ENCODE assay signal across 8 cellular contexts in the genomic region with DNA sequence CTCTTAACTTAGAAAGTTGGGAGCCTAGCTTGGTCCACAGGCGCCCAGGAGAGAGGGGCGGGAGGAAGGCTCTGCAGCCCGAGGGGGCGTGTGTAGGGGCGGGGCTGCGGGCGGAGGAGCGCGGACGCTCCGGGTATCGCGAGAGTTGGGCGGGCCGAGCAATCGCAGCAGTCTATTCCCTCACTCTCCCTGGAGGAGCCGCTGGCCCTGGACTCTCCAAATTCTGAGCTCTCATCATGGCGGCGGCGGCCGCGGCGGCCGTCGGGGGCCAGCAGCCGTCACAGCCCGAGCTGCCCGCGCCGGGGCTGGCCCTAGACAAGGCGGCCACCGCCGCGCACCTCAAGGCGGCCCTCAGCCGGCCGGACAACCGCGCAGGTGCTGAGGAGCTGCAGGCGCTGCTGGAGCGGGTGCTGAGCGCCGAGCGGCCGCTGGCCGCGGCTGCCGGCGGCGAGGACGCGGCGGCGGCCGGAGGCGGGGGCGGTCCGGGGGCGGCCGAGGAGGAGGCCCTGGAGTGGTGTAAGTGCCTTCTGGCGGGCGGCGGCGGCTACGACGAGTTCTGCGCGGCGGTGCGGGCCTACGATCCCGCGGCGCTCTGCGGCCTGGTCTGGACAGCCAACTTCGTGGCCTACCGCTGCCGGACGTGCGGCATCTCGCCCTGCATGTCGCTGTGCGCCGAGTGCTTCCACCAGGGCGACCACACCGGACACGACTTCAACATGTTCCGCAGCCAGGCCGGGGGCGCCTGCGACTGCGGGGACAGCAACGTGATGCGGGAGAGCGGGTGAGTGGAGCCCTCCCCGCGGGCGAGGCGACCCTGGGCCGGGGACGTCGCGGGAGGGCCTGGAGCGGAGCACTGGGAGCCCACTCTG. TPM values are rescaled to one million over a fixed set of nuclear protein-coding genes. Genes with fewer than 3 reads are reported as not detected.
DNase-seq lines count a peak whose midpoint lies in the region; ATAC-seq and TF ChIP-seq lines count a peak whose summit lies in the region.

A gene with protein sequence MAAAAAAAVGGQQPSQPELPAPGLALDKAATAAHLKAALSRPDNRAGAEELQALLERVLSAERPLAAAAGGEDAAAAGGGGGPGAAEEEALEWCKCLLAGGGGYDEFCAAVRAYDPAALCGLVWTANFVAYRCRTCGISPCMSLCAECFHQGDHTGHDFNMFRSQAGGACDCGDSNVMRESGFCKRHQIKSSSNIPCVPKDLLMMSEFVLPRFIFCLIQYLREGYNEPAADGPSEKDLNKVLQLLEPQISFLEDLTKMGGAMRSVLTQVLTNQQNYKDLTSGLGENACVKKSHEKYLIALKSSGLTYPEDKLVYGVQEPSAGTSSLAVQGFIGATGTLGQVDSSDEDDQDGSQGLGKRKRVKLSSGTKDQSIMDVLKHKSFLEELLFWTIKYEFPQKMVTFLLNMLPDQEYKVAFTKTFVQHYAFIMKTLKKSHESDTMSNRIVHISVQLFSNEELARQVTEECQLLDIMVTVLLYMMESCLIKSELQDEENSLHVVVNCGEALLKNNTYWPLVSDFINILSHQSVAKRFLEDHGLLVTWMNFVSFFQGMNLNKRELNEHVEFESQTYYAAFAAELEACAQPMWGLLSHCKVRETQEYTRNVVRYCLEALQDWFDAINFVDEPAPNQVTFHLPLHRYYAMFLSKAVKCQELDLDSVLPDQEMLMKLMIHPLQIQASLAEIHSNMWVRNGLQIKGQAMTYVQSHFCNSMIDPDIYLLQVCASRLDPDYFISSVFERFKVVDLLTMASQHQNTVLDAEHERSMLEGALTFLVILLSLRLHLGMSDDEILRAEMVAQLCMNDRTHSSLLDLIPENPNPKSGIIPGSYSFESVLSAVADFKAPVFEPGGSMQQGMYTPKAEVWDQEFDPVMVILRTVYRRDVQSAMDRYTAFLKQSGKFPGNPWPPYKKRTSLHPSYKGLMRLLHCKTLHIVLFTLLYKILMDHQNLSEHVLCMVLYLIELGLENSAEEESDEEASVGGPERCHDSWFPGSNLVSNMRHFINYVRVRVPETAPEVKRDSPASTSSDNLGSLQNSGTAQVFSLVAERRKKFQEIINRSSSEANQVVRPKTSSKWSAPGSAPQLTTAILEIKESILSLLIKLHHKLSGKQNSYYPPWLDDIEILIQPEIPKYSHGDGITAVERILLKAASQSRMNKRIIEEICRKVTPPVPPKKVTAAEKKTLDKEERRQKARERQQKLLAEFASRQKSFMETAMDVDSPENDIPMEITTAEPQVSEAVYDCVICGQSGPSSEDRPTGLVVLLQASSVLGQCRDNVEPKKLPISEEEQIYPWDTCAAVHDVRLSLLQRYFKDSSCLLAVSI (N-terminal part only) (plus strand): TSS at position 183 of the 869 bp plus-strand sequence. CDS start 54 bp downstream, at position 237.

- peaks cover 7% of the 10 kb centered on the region for H3K27me3 Mint-ChIP-seq in endothelial cell (ENCODE audit: unreplicated experiment)

- in situ Hi-C loops in Caki2 (cut with HindIII; ENCODE audit: low pct_unique_long_range_greater_than_20kb, low sequenced_read_pairs), result no loop called here

- H3K9me3 Mint-ChIP-seq in endothelial cell (ENCODE audit: unreplicated experiment), result no peaks in the 10 kb centered on the region

- H3K36me3 ChIP-seq in OCI-LY1 (ENCODE audit: insufficient read depth, low read length), result peaks cover 8% of the 10 kb centered on the region; the same call in 1 of the 2 replicates

- H3K9ac ChIP-seq in OCI-LY1 (ENCODE audit: low read length), result peak within 1 kb of the TSS; percentile 76

- DNase-seq in Caki2 (ENCODE audit: low read depth), result peak; percentile 84
- DNase-seq in HUDEP-2 (lab: John Stamatoyannopoulos, UW; ENCODE audit: unreplicated experiment in 76 of 76), result peak in 75 of 76 experiments; percentile 10 to 92 (median 82)
- DNase-seq in activated CD8-positive, alpha-beta memory T cell treated with anti-CD3 and anti-CD28 coated beads, Interleukin-2, amount 50 U/mL, for 48 hours, result peak; percentile 93
- peak; percentile 89 for DNase-seq in endothelial cell (ENCODE audit: low spot score)
- DNase-seq in midbrain (lab: John Stamatoyannopoulos, UW), result peak; percentile 90
- DNase-seq in stimulated activated CD8-positive, alpha-beta memory T cell treated with anti-CD3 and anti-CD28 coated beads, Interleukin-15, amount 100 ng/mL, for 48 hours (ENCODE audit: low read depth in 2 of 2), result peak; percentile 84 to 89

- H3K27ac Mint-ChIP-seq in endothelial cell (ENCODE audit: unreplicated experiment), result peak within 1 kb of the TSS; percentile 89

- peak within 1 kb of the TSS; percentile 71 for H3K4me2 ChIP-seq in OCI-LY1 (ENCODE audit: low read length)

- H3K4me3 ChIP-seq in OCI-LY1 (ENCODE audit: low read depth, low read length, poor library complexity, severe bottlenecking), result peak within 1 kb of the TSS; percentile 93

- H3K27me3 ChIP-seq in OCI-LY1 (ENCODE audit: insufficient read depth, low read length), result no peaks in the 10 kb centered on the region

- no peak within 1 kb of the TSS for H3K27ac ChIP-seq in OCI-LY1 (ENCODE audit: low read depth, low read length, poor library complexity, severe bottlenecking)

- peak within 1 kb of the TSS; percentile 80 for H2AFZ ChIP-seq in OCI-LY1 (ENCODE audit: low read length)

- peaks cover 15% of the 10 kb centered on the region for H3K4me1 Mint-ChIP-seq in endothelial cell (ENCODE audit: unreplicated experiment)

- H4K20me1 ChIP-seq in OCI-LY1 (ENCODE audit: insufficient read depth, low read length), result no peaks in the 10 kb centered on the region

- peak within 1 kb of the TSS; percentile 100 for H3K4me3 Mint-ChIP-seq in endothelial cell (ENCODE audit: unreplicated experiment)

- H3K4me1 ChIP-seq in OCI-LY1 (ENCODE audit: insufficient read depth, low read length, severe bottlenecking), result peaks cover 40% of the 10 kb centered on the region

- TF ChIP-seq CTCF in OCI-LY1 (IDR thresholded peaks at IDR 0.05; ENCODE audit: low read length) (no peak), endothelial cell (IDR thresholded peaks at IDR 0.05; ENCODE audit: unreplicated experiment) (no peak)

- peaks cover 7% of the 10 kb centered on the region for H3K36me3 Mint-ChIP-seq in endothelial cell (ENCODE audit: low read depth, unreplicated experiment)

- no peaks in the 10 kb centered on the region for H3K9me2 ChIP-seq in OCI-LY1 (ENCODE audit: low read depth, low read length)

- H3K9me3 ChIP-seq in OCI-LY1 (ENCODE audit: low read length), result no peaks in the 10 kb centered on the region

- no peaks in the 10 kb centered on the region for H3F3A ChIP-seq in OCI-LY1 (ENCODE audit: insufficient read depth, low read length)

- peak; percentile 76 for ATAC-seq in GM21381 (IDR thresholded peaks at IDR 0.05; ENCODE audit: unreplicated experiment)

- H3K79me2 ChIP-seq in OCI-LY1 (ENCODE audit: insufficient read depth, low read length), result peaks cover 40% of the 10 kb centered on the region

RNA-seq across cellular contexts. Expression of the gene that starts here (rescaled TPM):
- 8.6 and 22.9 TPM in 2 replicates for total RNA-seq in Caki2 (2014; rRNA removed; shearing (Covaris generic); ENCODE audit: low replicate concordance)
- total RNA-seq in endothelial cell (ENCODE audit: unreplicated experiment), result 23.4 TPM
